ENCODE assay signal across 19 cellular contexts in genomic region chr2:48771241-48772014, GRCh38. TPM values are rescaled to one million over a fixed set of nuclear protein-coding genes. Genes with fewer than 3 reads are reported as not detected.
DNase-seq lines count a peak whose midpoint lies in the region; ATAC-seq, FAIRE-seq and TF ChIP-seq lines count a peak whose summit lies in the region.
"Had no signal": no experiment of that assay in that cellular context is flagged by ENCODE, and none has a peak within 500 bp of the region (broad histone marks: within the 10 kb centered on the region; RNA-seq: fewer than 3 reads in every experiment).

No MANE protein-coding gene starts in this region.

- intact Hi-C loops in activated T-helper 2 cell treated with anti-CD3 and anti-CD28 coated beads, Interferon-gamma antibody, Interleukin-2, Interleukin-4, amounts not matched to agents 10 μg/mL and 5 μg/mL and 100 μg/mL, durations not matched to agents 14 hours and 24 hours and 36 hours (cut with micrococcal nuclease), result no loop called here

- no peak for ATAC-seq in HG02970 (IDR thresholded peaks at IDR 0.05; ENCODE audit: low FRiP score, unreplicated experiment)
- no peak for ATAC-seq in HG03354 (IDR thresholded peaks at IDR 0.05; ENCODE audit: poor library complexity, severe bottlenecking, unreplicated experiment)
- ATAC-seq: GM23338 had no signal

- FAIRE-seq in G401.6 (lab: Jason Lieb, UNC) (peak; percentile 17), TTC549 (lab: Jason Lieb, UNC) (peak; percentile 76), frontal cortex (lab: Jason Lieb, UNC) (peak; percentile 91)
- FAIRE-seq: D721Med, GM12892 had no signal

- H3K27ac Mint-ChIP-seq in activated T-helper 2 cell treated with anti-CD3 and anti-CD28 coated beads, Interferon-gamma antibody, Interleukin-2, Interleukin-4, amounts not matched to agents 10 μg/mL and 5 μg/mL and 100 μg/mL, durations not matched to agents 14 hours and 24 hours and 36 hours, result no peak overlapping the region
- H3K27ac Mint-ChIP-seq: CD4-positive, alpha-beta T cell; GM23338; H9 had no signal

- POLR2A ChIA-PET in HEK293T (lab: Yijun Ruan, JAX), result no interaction called here

- no peaks in the 10 kb centered on the region for H3K36me3 Mint-ChIP-seq in activated T-helper 2 cell treated with anti-CD3 and anti-CD28 coated beads, Interferon-gamma antibody, Interleukin-2, Interleukin-4, amounts not matched to agents 10 μg/mL and 5 μg/mL and 100 μg/mL, durations not matched to agents 14 hours and 24 hours and 36 hours (ENCODE audit: low read depth)

- no peak overlapping the region for H3K4me3 Mint-ChIP-seq in activated T-helper 2 cell treated with anti-CD3 and anti-CD28 coated beads, Interferon-gamma antibody, Interleukin-2, Interleukin-4, amounts not matched to agents 10 μg/mL and 5 μg/mL and 100 μg/mL, durations not matched to agents 14 hours and 24 hours and 36 hours (ENCODE audit: low read depth)
- H3K4me3 Mint-ChIP-seq: CD4-positive, alpha-beta T cell; GM23338; H9 had no signal

- no peaks in the 10 kb centered on the region for H3K4me1 Mint-ChIP-seq in activated T-helper 2 cell treated with anti-CD3 and anti-CD28 coated beads, Interferon-gamma antibody, Interleukin-2, Interleukin-4, amounts not matched to agents 10 μg/mL and 5 μg/mL and 100 μg/mL, durations not matched to agents 14 hours and 24 hours and 36 hours (ENCODE audit: low read depth)

- H3K9me3 Mint-ChIP-seq in activated T-helper 2 cell treated with anti-CD3 and anti-CD28 coated beads, Interferon-gamma antibody, Interleukin-2, Interleukin-4, amounts not matched to agents 10 μg/mL and 5 μg/mL and 100 μg/mL, durations not matched to agents 14 hours and 24 hours and 36 hours, result no peaks in the 10 kb centered on the region
- H3K9me3 Mint-ChIP-seq: GM23338 had no signal

- CTCF ChIA-PET in HEK293T (lab: Yijun Ruan, JAX), result interaction anchor here (0.8 kb wide), 1 partner anchor 213 kb away, joined by 4 read pairs; no protein-coding TSS in a partner anchor

- H3K27me3 Mint-ChIP-seq in activated T-helper 2 cell treated with anti-CD3 and anti-CD28 coated beads, Interferon-gamma antibody, Interleukin-2, Interleukin-4, amounts not matched to agents 10 μg/mL and 5 μg/mL and 100 μg/mL, durations not matched to agents 14 hours and 24 hours and 36 hours (ENCODE audit: low read depth), result peaks cover 2% of the 10 kb centered on the region

- DNase-seq in frontal cortex (ENCODE audit: low spot score in 2 of 2), result no peak
- peak; percentile 12 for DNase-seq in left kidney (ENCODE audit: low read depth, low spot score)
- DNase-seq in HEK293T (ENCODE audit: extremely low spot score), result no peak
- no peak for DNase-seq in activated T-helper 2 cell treated with anti-CD3 and anti-CD28 coated beads, Interferon-gamma antibody, Interleukin-2, Interleukin-4, amounts not matched to agents 10 μg/mL and 5 μg/mL and 100 μg/mL, durations not matched to agents 14 hours and 24 hours and 36 hours (ENCODE audit: low spot score)
- DNase-seq: ACHN; BE2C; Caco-2; CD4-positive, alpha-beta T cell; GDM1; H9; KG1 had no signal

TF ChIP-seq in HEK293T, 16 proteins besides CTCF, POLR2A, EP300 and RAD21:
- no peak for TF ChIP-seq FOXA1 (IDR thresholded peaks at IDR 0.05)
- no peak for TF ChIP-seq FOXM1 (IDR thresholded peaks at IDR 0.05; ENCODE audit: borderline replicate concordance)
- TF ChIP-seq L3MBTL2 (conservative IDR thresholded peaks at IDR 0.05), result no peak
- no peak for TF ChIP-seq ARNT (IDR thresholded peaks at IDR 0.05)
- no peak for TF ChIP-seq ZNF384 (IDR thresholded peaks at IDR 0.05)
- no peak for TF ChIP-seq BHLHE40 (IDR thresholded peaks at IDR 0.05; ENCODE audit: borderline replicate concordance)
- no peak for TF ChIP-seq TARDBP (IDR thresholded peaks at IDR 0.05)
- TF ChIP-seq LEF1 (IDR thresholded peaks at IDR 0.05; ENCODE audit: borderline replicate concordance), result no peak
- TF ChIP-seq FOXK2 (IDR thresholded peaks at IDR 0.05), result no peak
- no peak for TF ChIP-seq SP1 (IDR thresholded peaks at IDR 0.05)

RNA-seq across cellular contexts. Expression of gene LHCGR, which starts 15.9 kb away (rescaled TPM):
- total RNA-seq in frontal cortex, result under 0.01 TPM
- total RNA-seq in activated T-helper 2 cell treated with anti-CD3 and anti-CD28 coated beads, Interferon-gamma antibody, Interleukin-2, Interleukin-4, amounts not matched to agents 10 μg/mL and 5 μg/mL and 100 μg/mL, durations not matched to agents 14 hours and 24 hours and 36 hours, result not detected in 2 replicates
- total RNA-seq: A172; Caco-2; CD4-positive, alpha-beta T cell had no signal
